ENCODE assay signal across 2 cellular contexts in genomic region chr11:3221408-3222002, GRCh38.
TF ChIP-seq lines count a peak whose summit lies in the region.

No MANE protein-coding gene starts in this region.

TF ChIP-seq in SK-N-SH, 30 proteins besides CTCF, POLR2A, EP300 and RAD21 (continued from another document):
- TF ChIP-seq SIN3A (IDR thresholded peaks at IDR 0.05; ENCODE audit: borderline replicate concordance, low read depth, low read length) (no peak), EZH2phosphoT487 (IDR thresholded peaks at IDR 0.05; ENCODE audit: borderline replicate concordance, low read depth) (no peak)

TF ChIP-seq in SK-N-SH treated with all-trans-retinoic acid at 6 μM for 48 hours, 23 proteins besides CTCF, POLR2A, EP300 and RAD21 (continued from another document):
- TF ChIP-seq CREB5 (CRISPR knock-in tag; IDR thresholded peaks at IDR 0.05; ENCODE audit: low read depth) (no peak), PPARA (CRISPR knock-in tag; IDR thresholded peaks at IDR 0.05; ENCODE audit: borderline replicate concordance) (no peak), GLIS3 (CRISPR knock-in tag; IDR thresholded peaks at IDR 0.05) (no peak), ZNF565 (CRISPR knock-in tag; conservative IDR thresholded peaks at IDR 0.05; ENCODE audit: low read depth) (no peak), SNAI2 (CRISPR knock-in tag; IDR thresholded peaks at IDR 0.05) (no peak), ISL1 (CRISPR knock-in tag; IDR thresholded peaks at IDR 0.05) (no peak), PATZ1 (CRISPR knock-in tag; IDR thresholded peaks at IDR 0.05; ENCODE audit: borderline replicate concordance) (no peak), ZC3H10 (CRISPR knock-in tag; IDR thresholded peaks at IDR 0.05) (no peak), ZNF70 (CRISPR knock-in tag; IDR thresholded peaks at IDR 0.05) (no peak), OSR1 (CRISPR knock-in tag; IDR thresholded peaks at IDR 0.05) (no peak), POU6F1 (CRISPR knock-in tag; IDR thresholded peaks at IDR 0.05; ENCODE audit: borderline replicate concordance, low read depth) (no peak)
